In the genomic region with DNA sequence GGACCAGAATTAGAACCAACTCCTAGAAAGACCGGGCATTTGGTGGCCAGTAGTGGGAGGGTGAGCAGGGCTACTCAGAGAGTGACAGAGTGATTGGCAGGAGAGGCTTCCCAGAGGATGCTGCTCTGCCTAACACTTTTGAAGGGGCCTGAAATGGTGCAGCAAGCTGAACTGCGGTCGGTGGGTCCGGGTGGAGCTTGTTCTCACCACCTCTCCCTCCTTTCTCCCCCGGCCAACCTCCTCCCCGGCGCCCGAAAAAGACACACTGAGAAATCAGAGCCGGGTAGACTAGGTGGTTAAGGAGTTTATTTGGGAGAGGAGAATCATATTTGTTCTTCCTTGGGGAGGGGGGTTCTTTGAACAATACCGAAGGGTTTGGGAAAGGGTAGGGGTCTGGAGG, we compare ENCODE assay signal across 17 cellular contexts. TPM values are rescaled to one million over a fixed set of nuclear protein-coding genes. Genes with fewer than 3 reads are reported as not detected.
DNase-seq lines count a peak whose midpoint lies in the region; ATAC-seq and TF ChIP-seq lines count a peak whose summit lies in the region.
"Had no signal": no experiment of that assay in that cellular context is flagged by ENCODE, and none has a peak within 500 bp of the region (broad histone marks: within the 10 kb centered on the region; RNA-seq: fewer than 3 reads in every experiment).

No MANE protein-coding gene starts in this region.

- ATAC-seq in natural killer cell (no peak), HG03457 (IDR thresholded peaks at IDR 0.05; ENCODE audit: unreplicated experiment) (no peak), HG03196 (IDR thresholded peaks at IDR 0.05; ENCODE audit: unreplicated experiment) (no peak)
- ATAC-seq in natural killer cell treated with Interleukin-12 subunit alpha and Interleukin-12 subunit beta and Interleukin-15 and Interleukin-18, amount 100 ng/mL, for 72 hours: no peak
- ATAC-seq: activated CD4-positive, CD25-positive, alpha-beta regulatory T cell treated with anti-CD3 and anti-CD28 coated beads, Interleukin-2, amount 50 U/mL, for 24 hours; PC-3; right cardiac atrium had no signal

- intact Hi-C loops in natural killer cell (cut with micrococcal nuclease): no loop called here

- H3K4me1 Mint-ChIP-seq in natural killer cell (peaks cover 6 to 39% of the 10 kb centered on the region in 2 donors), brain (peaks cover 46% of the 10 kb centered on the region), neural crest cell (peaks cover 19% of the 10 kb centered on the region)
- peaks cover 18 to 20% of the 10 kb centered on the region in 2 donors for H3K4me1 Mint-ChIP-seq in natural killer cell treated with Interleukin-12 subunit alpha and Interleukin-12 subunit beta and Interleukin-15 and Interleukin-18, amount 100 ng/mL, for 72 hours (ENCODE audit: low read depth in 2 of 2)

- DNase-seq in natural killer cell: no peak
- no peak for DNase-seq in natural killer cell treated with Interleukin-12 subunit alpha and Interleukin-12 subunit beta and Interleukin-15 and Interleukin-18, amount 100 ng/mL, for 72 hours (ENCODE audit: low spot score)
- no peak for DNase-seq in neural crest cell (ENCODE audit: low read depth, low spot score)
- no peak for DNase-seq in stimulated activated CD4-positive, alpha-beta T cell treated with anti-CD3 and anti-CD28 coated beads, Interleukin-4, amount 100 ng/mL, for 4 hours
- DNase-seq in erythroblast (lab: John Stamatoyannopoulos, UW): no peak
- DNase-seq: caudate nucleus; islet precursor cell; mesenchymal stem cell; PC-3; stimulated activated naive CD4-positive, alpha-beta T cell had no signal

- H3K4me3 Mint-ChIP-seq in natural killer cell: peak overlapping the region; percentile 42
- H3K4me3 Mint-ChIP-seq in natural killer cell treated with Interleukin-12 subunit alpha and Interleukin-12 subunit beta and Interleukin-15 and Interleukin-18, amount 100 ng/mL, for 72 hours: no peak overlapping the region
- H3K4me3 Mint-ChIP-seq in brain: peak overlapping the region in 3 of 5 experiments; percentile 23 to 30 (median 28)
- peak overlapping the region; percentile 51 for H3K4me3 Mint-ChIP-seq in neural crest cell

- no peaks in the 10 kb centered on the region for H3K27me3 Mint-ChIP-seq in natural killer cell (ENCODE audit: low read depth in 2 of 2)
- no peaks in the 10 kb centered on the region for H3K27me3 Mint-ChIP-seq in natural killer cell treated with Interleukin-12 subunit alpha and Interleukin-12 subunit beta and Interleukin-15 and Interleukin-18, amount 100 ng/mL, for 72 hours
- H3K27me3 Mint-ChIP-seq in brain: peaks cover 8% of the 10 kb centered on the region
- no peaks in the 10 kb centered on the region for H3K27me3 Mint-ChIP-seq in neural crest cell (ENCODE audit: low read depth)

- TF ChIP-seq CTCF in natural killer cell (IDR thresholded peaks at IDR 0.05) (no peak), brain (conservative IDR thresholded peaks at IDR 0.05) (no peak), neural crest cell (conservative IDR thresholded peaks at IDR 0.05) (no peak)

- H3K36me3 Mint-ChIP-seq in natural killer cell: no peaks in the 10 kb centered on the region
- peaks cover under 1% of the 10 kb centered on the region for H3K36me3 Mint-ChIP-seq in natural killer cell treated with Interleukin-12 subunit alpha and Interleukin-12 subunit beta and Interleukin-15 and Interleukin-18, amount 100 ng/mL, for 72 hours
- H3K36me3 Mint-ChIP-seq in brain: no peaks in the 10 kb centered on the region
- H3K36me3 Mint-ChIP-seq in neural crest cell (ENCODE audit: low read depth): no peaks in the 10 kb centered on the region

- H3K9me3 Mint-ChIP-seq in natural killer cell: no peaks in the 10 kb centered on the region
- no peaks in the 10 kb centered on the region for H3K9me3 Mint-ChIP-seq in natural killer cell treated with Interleukin-12 subunit alpha and Interleukin-12 subunit beta and Interleukin-15 and Interleukin-18, amount 100 ng/mL, for 72 hours
- H3K9me3 Mint-ChIP-seq in brain: peaks cover 0 to 35% (median 4%) of the 10 kb centered on the region in 5 experiments
- H3K9me3 Mint-ChIP-seq in neural crest cell: peaks cover 2% of the 10 kb centered on the region

- peak overlapping the region in 1 of 2 donors; percentile 76 for H3K27ac Mint-ChIP-seq in natural killer cell
- H3K27ac Mint-ChIP-seq in natural killer cell treated with Interleukin-12 subunit alpha and Interleukin-12 subunit beta and Interleukin-15 and Interleukin-18, amount 100 ng/mL, for 72 hours: no peak overlapping the region
- H3K27ac Mint-ChIP-seq in brain: peak overlapping the region in 1 of 5 experiments; percentile 41
- no peak overlapping the region for H3K27ac Mint-ChIP-seq in neural crest cell (ENCODE audit: unreplicated experiment)

- no peak for TF ChIP-seq POLR2A in erythroblast (IDR thresholded peaks at IDR 0.05; ENCODE audit: low read length)

RNA-seq across cellular contexts. Expression of a gene that starts 1.4 kb away (rescaled TPM):
- total RNA-seq in natural killer cell: 1 to 10 TPM; 6.2 to 7.9 (median 6.3) TPM
- 10 to 100 TPM; 13.1 to 16.0 TPM for total RNA-seq in natural killer cell treated with Interleukin-12 subunit alpha and Interleukin-12 subunit beta and Interleukin-15 and Interleukin-18, amount 100 ng/mL, for 72 hours
- polyA plus RNA-seq in brain (ENCODE audit: insufficient read depth, low read depth, low replicate concordance): 2.1 TPM
- 3.3 and 4.2 TPM in 2 replicates for total RNA-seq in neural crest cell

RNA-seq across cellular contexts. Expression of a gene that starts 12.5 kb away (rescaled TPM):
- 1 to 10 TPM in 1 of 3 donors, under 1 TPM in 2; 0.36 to 1.0 (median 0.80) TPM for total RNA-seq in natural killer cell
- total RNA-seq in natural killer cell treated with Interleukin-12 subunit alpha and Interleukin-12 subunit beta and Interleukin-15 and Interleukin-18, amount 100 ng/mL, for 72 hours: 1 to 10 TPM in 1 of 2 donors, under 1 TPM in 1; 0.84 to 1.7 TPM
- polyA plus RNA-seq in brain (ENCODE audit: insufficient read depth, low read depth, low replicate concordance): 207 TPM
- 10.2 and 10.8 TPM in 2 replicates for total RNA-seq in neural crest cell

RNA-seq across cellular contexts. Expression of a gene that starts 15.8 kb away (rescaled TPM):
- 10 to 100 TPM; 29.3 to 69.7 (median 34.8) TPM for total RNA-seq in natural killer cell
- total RNA-seq in natural killer cell treated with Interleukin-12 subunit alpha and Interleukin-12 subunit beta and Interleukin-15 and Interleukin-18, amount 100 ng/mL, for 72 hours: 10 to 100 TPM; 50.6 to 54.0 TPM
- 164 TPM for polyA plus RNA-seq in brain (ENCODE audit: insufficient read depth, low read depth, low replicate concordance)
- total RNA-seq in neural crest cell: 0.75 and 0.89 TPM in 2 replicates

RNA-seq across cellular contexts. Expression of a gene that starts 25.0 kb away (rescaled TPM):
- total RNA-seq in natural killer cell: 1 to 10 TPM in 2 of 3 donors, under 1 TPM in 1; 1.00 to 1.7 (median 1.2) TPM
- total RNA-seq in natural killer cell treated with Interleukin-12 subunit alpha and Interleukin-12 subunit beta and Interleukin-15 and Interleukin-18, amount 100 ng/mL, for 72 hours: 1 to 10 TPM; 1.2 to 1.3 TPM
- polyA plus RNA-seq in brain (ENCODE audit: insufficient read depth, low read depth, low replicate concordance): 9.1 TPM
- total RNA-seq in neural crest cell: 1.4 and 1.6 TPM in 2 replicates

RNA-seq across cellular contexts. Expression of a gene that starts 45.6 kb away (rescaled TPM):
- total RNA-seq in natural killer cell: 1 to 10 TPM in 1 of 3 donors, under 1 TPM in 2; 0.48 to 1.1 (median 0.66) TPM
- total RNA-seq in natural killer cell treated with Interleukin-12 subunit alpha and Interleukin-12 subunit beta and Interleukin-15 and Interleukin-18, amount 100 ng/mL, for 72 hours: under 1 TPM in 1 of 2 donors, not detected in 1; 0.14 TPM
- polyA plus RNA-seq in brain (ENCODE audit: insufficient read depth, low read depth, low replicate concordance): 1.4 TPM
- total RNA-seq in neural crest cell: 0.05 TPM in 1 of 2 replicates, not detected in the other
- total RNA-seq: PC-3, SJSA1 had no signal
- polyA plus RNA-seq: fibroblast of lung had no signal

Comparison
In these comparisons a context has a peak if more than half of its experiments do, and no peak if none do; other contexts are left out.
1. RNA of a gene that starts 15.8 kb away (total RNA-seq): 50.6 to 54.0 TPM in natural killer cell treated with Interleukin-12 subunit alpha and Interleukin-12 subunit beta and Interleukin-15 and Interleukin-18, amount 100 ng/mL, for 72 hours and 29.3 to 69.7 TPM in natural killer cell; 0.75 to 0.89 TPM in neural crest cell; every median in the first group is over 10 times any median in the second.